10 cellular contexts compared by ENCODE assay signal in the genomic region with DNA sequence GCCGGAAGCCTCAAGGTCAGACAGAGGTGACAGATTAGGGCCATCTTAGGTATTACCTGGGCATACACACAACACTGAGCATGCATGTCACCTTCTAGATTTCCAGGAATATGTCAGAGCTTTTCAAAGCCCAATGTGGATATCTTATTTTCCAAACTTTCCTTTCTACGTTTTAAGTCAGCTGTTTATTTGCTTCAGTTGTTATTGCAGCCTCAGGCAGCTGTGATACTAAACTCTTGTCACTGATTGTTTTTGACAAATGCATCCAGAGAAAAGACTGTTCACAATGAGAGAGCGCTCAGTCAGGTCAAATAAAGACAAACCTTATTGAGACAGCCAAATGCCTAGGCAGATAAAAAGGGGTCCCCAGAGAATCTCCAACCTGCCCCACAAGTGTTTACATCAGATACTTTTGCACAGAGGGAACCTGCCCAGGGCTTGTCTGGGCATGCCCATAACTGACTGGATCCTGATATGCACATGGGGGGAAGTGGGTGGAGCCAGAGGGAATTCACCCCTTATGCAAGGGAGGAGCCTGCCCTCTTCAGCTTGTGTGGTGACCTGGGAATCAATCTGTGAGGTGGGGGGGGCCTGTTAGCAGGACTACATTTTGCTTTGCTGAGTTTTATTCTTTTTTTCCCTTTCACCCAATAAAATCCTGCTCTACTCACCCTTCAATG. TPM values are rescaled to one million over a fixed set of nuclear protein-coding genes. Genes with fewer than 3 reads are reported as not detected.
DNase-seq lines count a peak whose midpoint lies in the region; FAIRE-seq and TF ChIP-seq lines count a peak whose summit lies in the region.
"Had no signal": no experiment of that assay in that cellular context is flagged by ENCODE, and none has a peak within 500 bp of the region (broad histone marks: within the 10 kb centered on the region; RNA-seq: fewer than 3 reads in every experiment).

No MANE protein-coding gene starts in this region.

- no peak overlapping the region for H3K4me3 Mint-ChIP-seq in brain
- H3K4me3 Mint-ChIP-seq in neural progenitor cell, result no peak overlapping the region
- no peak overlapping the region for H3K4me3 Mint-ChIP-seq in mesothelial cell of epicardium
- H3K4me3 Mint-ChIP-seq: naive thymus-derived CD4-positive, alpha-beta T cell had no signal

- peaks cover 70 to 95% (median 84%) of the 10 kb centered on the region in 11 experiments for H3K36me3 ChIP-seq in BLaER1 treated with 17β-estradiol and CSF1 and Interleukin-3, amounts not matched to agents 10 nM and 100 nM
- H3K36me3 ChIP-seq in smooth muscle cell (ENCODE audit: low read depth) (peaks cover 57% of the 10 kb centered on the region), neural progenitor cell (peaks cover 43% of the 10 kb centered on the region)

- H4K20me1 ChIP-seq in BLaER1 treated with 17β-estradiol and CSF1 and Interleukin-3, amounts not matched to agents 10 nM and 100 nM, result no peaks in the 10 kb centered on the region
- no peaks in the 10 kb centered on the region for H4K20me1 ChIP-seq in smooth muscle cell (ENCODE audit: low read depth)
- H4K20me1 ChIP-seq in neural progenitor cell (ENCODE audit: low read depth), result no peaks in the 10 kb centered on the region

- H3K9me3 Mint-ChIP-seq in brain, result peaks cover 43 to 66% (median 54%) of the 10 kb centered on the region in 5 experiments
- peaks cover 21% of the 10 kb centered on the region for H3K9me3 Mint-ChIP-seq in neural progenitor cell
- peaks cover 45% of the 10 kb centered on the region for H3K9me3 Mint-ChIP-seq in mesothelial cell of epicardium

- TF ChIP-seq CTCF in brain (conservative IDR thresholded peaks at IDR 0.05) (no peak), smooth muscle cell (IDR thresholded peaks at IDR 0.05; ENCODE audit: borderline replicate concordance, insufficient read depth, poor library complexity, severe bottlenecking) (no peak), neural progenitor cell (IDR thresholded peaks at IDR 0.05) (no peak), mesothelial cell of epicardium (IDR thresholded peaks at IDR 0.05; ENCODE audit: unreplicated experiment) (no peak)

- H3K36me3 Mint-ChIP-seq in brain (peaks cover 99% of the 10 kb centered on the region), neural progenitor cell (peaks cover 46% of the 10 kb centered on the region), mesothelial cell of epicardium (peaks cover 65% of the 10 kb centered on the region)

- H3K27ac Mint-ChIP-seq in brain (peak overlapping the region in 4 of 5 experiments; percentile 24 to 95 (median 66)), neural progenitor cell (no peak overlapping the region), mesothelial cell of epicardium (no peak overlapping the region)

- H3F3A ChIP-seq in smooth muscle cell (ENCODE audit: low read depth) (no peaks in the 10 kb centered on the region), neural progenitor cell (ENCODE audit: low read depth) (no peaks in the 10 kb centered on the region)

- H3K4me3 ChIP-seq in BLaER1 treated with 17β-estradiol and CSF1 and Interleukin-3, amounts not matched to agents 10 nM and 100 nM, result peak overlapping the region in 1 of 10 experiments; percentile 5; a peak in 1 of 20 replicates
- H3K4me3 ChIP-seq in smooth muscle cell, result no peak overlapping the region
- no peak overlapping the region for H3K4me3 ChIP-seq in neural progenitor cell

- DNase-seq in GM19240 (ENCODE audit: insufficient read length, low spot score) (peak; percentile 4), MV-4-11 (lab: John Stamatoyannopoulos, UW) (peak; percentile 75), smooth muscle cell (lab: John Stamatoyannopoulos, UW; ENCODE audit: unreplicated experiment) (no peak), neural progenitor cell (ENCODE audit: low spot score) (no peak), mesothelial cell of epicardium (ENCODE audit: low spot score in 2 of 2, unreplicated experiment in 2 of 2) (no peak), HTR-8/SVneo (ENCODE audit: insufficient read length, low spot score) (no peak)
- DNase-seq: brain microvascular endothelial cell had no signal

- peaks cover 33 to 64% (median 57%) of the 10 kb centered on the region in 11 experiments for H3K9me3 ChIP-seq in BLaER1 treated with 17β-estradiol and CSF1 and Interleukin-3, amounts not matched to agents 10 nM and 100 nM (replicated peaks in 1 of 11)
- H3K9me3 ChIP-seq in smooth muscle cell (replicated peaks; ENCODE audit: low read depth) (peaks cover 25% of the 10 kb centered on the region), neural progenitor cell (ENCODE audit: low read depth) (peaks cover 39% of the 10 kb centered on the region)

- peak overlapping the region in 10 of 11 experiments; percentile 38 to 73 (median 66); a peak in 20 of 22 replicates for H3K27ac ChIP-seq in BLaER1 treated with 17β-estradiol and CSF1 and Interleukin-3, amounts not matched to agents 10 nM and 100 nM
- H3K27ac ChIP-seq in smooth muscle cell (ENCODE audit: low read depth) (no peak overlapping the region), neural progenitor cell (no peak overlapping the region)
- H3K27ac ChIP-seq: brain microvascular endothelial cell had no signal

- H2AFZ ChIP-seq in smooth muscle cell (ENCODE audit: low read depth), result no peak overlapping the region
- H2AFZ ChIP-seq in neural progenitor cell (replicated peaks), result no peak overlapping the region

- peaks cover 5 to 32% (median 14%) of the 10 kb centered on the region in 10 experiments; a peak in 19 of 20 replicates for H3K4me1 ChIP-seq in BLaER1 treated with 17β-estradiol and CSF1 and Interleukin-3, amounts not matched to agents 10 nM and 100 nM
- H3K4me1 ChIP-seq in smooth muscle cell (ENCODE audit: low read depth) (no peaks in the 10 kb centered on the region), neural progenitor cell (no peaks in the 10 kb centered on the region)

- WGBS in smooth muscle cell (ENCODE audit: low lambda C conversion rate), result 97% methylated on average over 3 of the region's 3 CpGs

- H3K4me1 Mint-ChIP-seq in brain (no peaks in the 10 kb centered on the region), neural progenitor cell (no peaks in the 10 kb centered on the region), mesothelial cell of epicardium (no peaks in the 10 kb centered on the region)

- no peaks in the 10 kb centered on the region for H3K79me2 ChIP-seq in smooth muscle cell (ENCODE audit: low read depth)
- H3K79me2 ChIP-seq in neural progenitor cell (ENCODE audit: low read depth), result no peaks in the 10 kb centered on the region

- H3K9ac ChIP-seq in BLaER1 treated with 17β-estradiol and CSF1 and Interleukin-3, amounts not matched to agents 10 nM and 100 nM, result peak overlapping the region in 2 of 11 experiments; percentile 16 to 33; a peak in 1 of 22 replicates
- no peak overlapping the region for H3K9ac ChIP-seq in smooth muscle cell (ENCODE audit: low read depth)
- H3K9ac ChIP-seq in neural progenitor cell, result no peak overlapping the region

- H3K27me3 Mint-ChIP-seq in brain (no peaks in the 10 kb centered on the region), neural progenitor cell (ENCODE audit: insufficient read depth, low read depth) (no peaks in the 10 kb centered on the region), mesothelial cell of epicardium (ENCODE audit: low read depth) (no peaks in the 10 kb centered on the region)
- H3K27me3 Mint-ChIP-seq: naive thymus-derived CD4-positive, alpha-beta T cell had no signal

- H3K4me2 ChIP-seq in BLaER1 treated with 17β-estradiol and CSF1 and Interleukin-3, amounts not matched to agents 10 nM and 100 nM, result peak overlapping the region in 8 of 11 experiments; percentile 3 to 39 (median 24); a peak in 11 of 22 replicates
- H3K4me2 ChIP-seq in smooth muscle cell, result no peak overlapping the region
- H3K4me2 ChIP-seq in neural progenitor cell, result no peak overlapping the region

- no peaks in the 10 kb centered on the region for H3K27me3 ChIP-seq in BLaER1 treated with 17β-estradiol and CSF1 and Interleukin-3, amounts not matched to agents 10 nM and 100 nM
- no peaks in the 10 kb centered on the region for H3K27me3 ChIP-seq in smooth muscle cell (ENCODE audit: low read depth)
- no peaks in the 10 kb centered on the region for H3K27me3 ChIP-seq in neural progenitor cell
- H3K27me3 ChIP-seq: brain microvascular endothelial cell had no signal

- no peak for FAIRE-seq in HTR-8/SVneo (lab: Jason Lieb, UNC)

RNA-seq across cellular contexts. Expression of a gene that starts 28.5 kb away (rescaled TPM):
- polyA plus RNA-seq in brain (ENCODE audit: insufficient read depth, low read depth, low replicate concordance) (33.4 TPM), smooth muscle cell (59.9 and 63.9 TPM in 2 replicates)
- total RNA-seq in smooth muscle cell (42.8 and 47.7 TPM in 2 replicates), neural progenitor cell (ENCODE audit: low replicate concordance) (34.5 and 65.9 TPM in 2 replicates), mesothelial cell of epicardium (45.0 to 46.6 TPM (median 46.3 TPM) in 3 replicates)

RNA-seq across cellular contexts. Expression of a gene that starts 28.9 kb away (rescaled TPM):
- polyA plus RNA-seq in brain (ENCODE audit: insufficient read depth, low read depth, low replicate concordance), result 10.9 TPM
- 6.9 and 7.6 TPM in 2 replicates for total RNA-seq in smooth muscle cell
- 16.0 and 17.4 TPM in 2 replicates for polyA plus RNA-seq in smooth muscle cell
- total RNA-seq in neural progenitor cell (ENCODE audit: low replicate concordance), result 46.1 and 63.8 TPM in 2 replicates
- 10.4 to 10.8 TPM (median 10.6 TPM) in 3 replicates for total RNA-seq in mesothelial cell of epicardium

Comparison
In these comparisons a context has a peak if more than half of its experiments do, and no peak if none do; other contexts are left out.
1. H3K27ac ChIP-seq: peak in BLaER1 treated with 17β-estradiol and CSF1 and Interleukin-3, amounts not matched to agents 10 nM and 100 nM (10 of 11); none in smooth muscle cell (single experiment) and neural progenitor cell (single experiment).
2. H3K4me2 ChIP-seq: peak in BLaER1 treated with 17β-estradiol and CSF1 and Interleukin-3, amounts not matched to agents 10 nM and 100 nM (8 of 11); none in smooth muscle cell (single experiment) and neural progenitor cell (single experiment).
3. DNase-seq: peak in GM19240 (single experiment) and MV-4-11 (single experiment); none in smooth muscle cell (single experiment), neural progenitor cell (single experiment), mesothelial cell of epicardium (0 of 2) and HTR-8/SVneo (single experiment).
4. H3K27ac Mint-ChIP-seq: peak in brain (4 of 5); none in neural progenitor cell (single experiment) and mesothelial cell of epicardium (single experiment).